ENCODE assay signal across 1 cellular context in the genomic region with DNA sequence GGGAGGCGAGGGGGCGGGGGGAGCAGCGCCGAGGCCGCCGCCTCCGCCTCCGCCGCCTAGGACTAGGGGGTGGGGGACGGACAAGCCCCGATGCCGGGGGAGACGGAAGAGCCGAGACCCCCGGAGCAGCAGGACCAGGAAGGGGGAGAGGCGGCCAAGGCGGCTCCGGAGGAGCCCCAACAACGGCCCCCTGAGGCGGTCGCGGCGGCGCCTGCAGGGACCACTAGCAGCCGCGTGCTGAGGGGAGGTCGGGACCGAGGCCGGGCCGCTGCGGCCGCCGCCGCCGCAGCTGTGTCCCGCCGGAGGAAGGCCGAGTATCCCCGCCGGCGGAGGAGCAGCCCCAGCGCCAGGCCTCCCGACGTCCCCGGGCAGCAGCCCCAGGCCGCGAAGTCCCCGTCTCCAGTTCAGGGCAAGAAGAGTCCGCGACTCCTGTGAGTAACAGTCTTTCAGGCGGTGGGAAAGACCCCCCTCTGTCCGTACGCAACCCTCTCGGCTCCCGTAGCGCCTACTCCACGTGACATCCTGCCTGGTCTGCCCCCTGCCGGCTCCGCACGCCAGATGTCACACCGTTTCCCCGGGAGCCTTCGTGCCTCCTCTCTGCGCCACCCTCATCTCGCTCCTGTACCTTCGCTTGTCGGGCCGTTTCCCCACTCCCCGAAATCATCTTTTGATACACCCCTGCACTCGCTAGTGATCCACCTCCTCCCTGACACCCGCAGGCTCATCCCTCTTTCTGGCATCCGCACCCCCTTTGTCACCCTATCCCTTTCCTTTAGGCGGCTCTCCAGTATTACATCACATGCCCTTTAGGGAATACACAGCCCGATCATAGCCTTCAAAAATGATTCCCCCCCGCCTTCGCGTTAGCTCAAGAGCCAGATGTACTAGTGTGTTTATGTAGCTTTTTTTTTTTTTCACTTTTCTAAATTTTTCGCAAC.
TF ChIP-seq lines count a peak whose summit lies in the region.

No MANE protein-coding gene starts in this region.

TF ChIP-seq in H1, 55 proteins besides CTCF, POLR2A, EP300 and RAD21 (continued from another document):
- TF ChIP-seq KDM4A (IDR thresholded peaks at IDR 0.05; ENCODE audit: low read depth, low read length, severe bottlenecking): peak; percentile 38
